Comparison of ENCODE assay signal across 12 cellular contexts in genomic region chr3:71453822-71454512, GRCh38.
DNase-seq lines count a peak whose midpoint lies in the region; ATAC-seq and TF ChIP-seq lines count a peak whose summit lies in the region.
"Had no signal": no experiment of that assay in that cellular context is flagged by ENCODE, and none has a peak within 500 bp of the region (broad histone marks: within the 10 kb centered on the region; RNA-seq: fewer than 3 reads in every experiment).

No MANE protein-coding gene starts in this region.

- H3F3A ChIP-seq in PC-9 (ENCODE audit: insufficient read depth, low read depth) = no peaks in the 10 kb centered on the region

- H3K36me3 Mint-ChIP-seq in activated naive CD4-positive, alpha-beta T cell treated with anti-CD3 and anti-CD28 coated beads, Interleukin-2, amount 10 ng/mL, durations not matched to agents 7 days and 5 days = peaks cover 11% of the 10 kb centered on the region

- H3K9me3 ChIP-seq in PC-9 (ENCODE audit: insufficient read depth, low read depth) = no peaks in the 10 kb centered on the region
- no peaks in the 10 kb centered on the region for H3K9me3 ChIP-seq in transverse colon
- H3K9me3 ChIP-seq: SJSA1 had no signal

- DNase-seq in activated naive CD4-positive, alpha-beta T cell treated with anti-CD3 and anti-CD28 coated beads, Interleukin-2, amount 10 ng/mL, durations not matched to agents 7 days and 5 days = no peak
- no peak for DNase-seq in activated naive CD4-positive, alpha-beta T cell treated with Interleukin-2 at 50 U/mL for 16 hours
- peak in 1 of 2 experiments; percentile 41 for DNase-seq in PC-9
- peak; percentile 50 for DNase-seq in epithelial cell of esophagus (ENCODE audit: low read depth)
- DNase-seq in transverse colon = no peak
- no peak for DNase-seq in Right ventricle myocardium inferior (ENCODE audit: missing footprints)
- no peak for DNase-seq in GM13976 (ENCODE audit: low spot score)
- no peak for DNase-seq in epidermal melanocyte (ENCODE audit: insufficient read length, low spot score)
- DNase-seq: activated CD4-positive, CD25-positive, alpha-beta regulatory T cell; mammary epithelial cell; NCI-H69 had no signal

- no peaks in the 10 kb centered on the region for H4K20me1 ChIP-seq in PC-9 (ENCODE audit: insufficient read depth)

- no peak for TF ChIP-seq POLR2A in transverse colon (IDR thresholded peaks at IDR 0.05)

- TF ChIP-seq EP300 in transverse colon (IDR thresholded peaks at IDR 0.05; ENCODE audit: low read depth) = no peak

- H3K4me1 Mint-ChIP-seq in activated naive CD4-positive, alpha-beta T cell treated with anti-CD3 and anti-CD28 coated beads, Interleukin-2, amount 10 ng/mL, durations not matched to agents 7 days and 5 days = peaks cover 91% of the 10 kb centered on the region

- in situ Hi-C loops in transverse colon (cut with MboI; ENCODE audit: low pct_ligation_motif_present in 1 of 4, low pct_unique_long_range_greater_than_20kb in 1 of 4, low sequenced_read_pairs in 3 of 4) = no loop called here
- in situ Hi-C loops in GM13976 (cut with MboI; ENCODE audit: low sequenced_read_pairs, unreplicated experiment) = no loop called here

- no peak overlapping the region for H2AFZ ChIP-seq in PC-9

- peak overlapping the region; percentile 46 for H3K4me3 Mint-ChIP-seq in activated naive CD4-positive, alpha-beta T cell treated with anti-CD3 and anti-CD28 coated beads, Interleukin-2, amount 10 ng/mL, durations not matched to agents 7 days and 5 days

- ATAC-seq in Right ventricle myocardium inferior = no peak

- no peaks in the 10 kb centered on the region for H3K9me2 ChIP-seq in PC-9 (ENCODE audit: insufficient read depth)

- H3K27me3 ChIP-seq in PC-9 (ENCODE audit: insufficient read depth, low read depth) (no peaks in the 10 kb centered on the region), transverse colon (no peaks in the 10 kb centered on the region)
- H3K27me3 ChIP-seq: SJSA1 had no signal

- H3K4me3 ChIP-seq in PC-9 (no peak overlapping the region), epithelial cell of esophagus (ENCODE audit: low read length) (no peak overlapping the region), transverse colon (no peak overlapping the region)
- H3K4me3 ChIP-seq: SJSA1 had no signal

- no peaks in the 10 kb centered on the region for H3K79me2 ChIP-seq in PC-9 (ENCODE audit: low read depth)

- intact Hi-C loops in PC-9 (cut with micrococcal nuclease; ENCODE audit: unreplicated experiment) (no loop called here), transverse colon (cut with DNase I; ENCODE audit: low total_unique reads) (no loop called here), Right ventricle myocardium inferior (cut with DNase I) (no loop called here)

- H3K27ac ChIP-seq in PC-9 (no peak overlapping the region), transverse colon (peak overlapping the region; percentile 6 to 41 (median 24))
- H3K27ac ChIP-seq: SJSA1 had no signal

- H3K4me1 ChIP-seq in PC-9 (replicated peaks; ENCODE audit: insufficient read depth) (peaks cover 16% of the 10 kb centered on the region), transverse colon (peaks cover 6 to 74% (median 44%) of the 10 kb centered on the region in 4 donors)

- H3K9me3 Mint-ChIP-seq in activated naive CD4-positive, alpha-beta T cell treated with anti-CD3 and anti-CD28 coated beads, Interleukin-2, amount 10 ng/mL, durations not matched to agents 7 days and 5 days = no peaks in the 10 kb centered on the region

- POLR2A ChIA-PET in PC-9 (lab: Charles Lee; ENCODE audit: unreplicated experiment) = interaction anchor here (0.6 kb wide), 2 partner anchors 51 to 91 kb away, joined by 3 to 4 read pairs; no protein-coding TSS in a partner anchor

- TF ChIP-seq CTCF in PC-9 (conservative IDR thresholded peaks at IDR 0.05) = no peak
- TF ChIP-seq CTCF in epithelial cell of esophagus (IDR thresholded peaks at IDR 0.05; ENCODE audit: insufficient read depth, low read depth, low read length, missing control alignments) = no peak
- TF ChIP-seq CTCF in transverse colon (IDR thresholded peaks at IDR 0.05) = no peak
- TF ChIP-seq CTCF in GM13976 (IDR thresholded peaks at IDR 0.05; ENCODE audit: borderline replicate concordance, control extremely low read depth, extremely low read depth, insufficient read depth, missing control alignments) = no peak

- peak overlapping the region; percentile 97 for H3K27ac Mint-ChIP-seq in activated naive CD4-positive, alpha-beta T cell treated with anti-CD3 and anti-CD28 coated beads, Interleukin-2, amount 10 ng/mL, durations not matched to agents 7 days and 5 days

- CTCF ChIA-PET in activated naive CD4-positive, alpha-beta T cell treated with anti-CD3 and anti-CD28 coated beads, Interleukin-2, amount 10 ng/mL, durations not matched to agents 7 days and 5 days (lab: Charles Lee) = interaction anchor here (1.0 to 1.4 kb wide), 4 partner anchors 12 to 65 kb away, joined by 3 to 4 read pairs (median 3); no protein-coding TSS in a partner anchor
- CTCF ChIA-PET in PC-9 (lab: Charles Lee) = interaction anchor here (0.6 kb wide), 1 partner anchor 82 kb away, joined by 11 read pairs; no protein-coding TSS in a partner anchor

- no TSS peak for BruUV-seq in PC-9 (replicated peaks; lab: Mats Ljungman, UMichigan)

- H3K27me3 Mint-ChIP-seq in activated naive CD4-positive, alpha-beta T cell treated with anti-CD3 and anti-CD28 coated beads, Interleukin-2, amount 10 ng/mL, durations not matched to agents 7 days and 5 days = no peaks in the 10 kb centered on the region

- H3K4me2 ChIP-seq in PC-9 = peak overlapping the region; percentile 57

- WGBS in transverse colon (ENCODE audit: low coverage in 1 of 2), 2 donors = 59 to 62% methylated on average over 10 of the region's 10 CpGs

- H3K36me3 ChIP-seq in PC-9 (ENCODE audit: low read depth) (no peaks in the 10 kb centered on the region), transverse colon (no peaks in the 10 kb centered on the region)
- H3K36me3 ChIP-seq: SJSA1 had no signal
